ENCODE assay signal across 8 cellular contexts in the genomic region with DNA sequence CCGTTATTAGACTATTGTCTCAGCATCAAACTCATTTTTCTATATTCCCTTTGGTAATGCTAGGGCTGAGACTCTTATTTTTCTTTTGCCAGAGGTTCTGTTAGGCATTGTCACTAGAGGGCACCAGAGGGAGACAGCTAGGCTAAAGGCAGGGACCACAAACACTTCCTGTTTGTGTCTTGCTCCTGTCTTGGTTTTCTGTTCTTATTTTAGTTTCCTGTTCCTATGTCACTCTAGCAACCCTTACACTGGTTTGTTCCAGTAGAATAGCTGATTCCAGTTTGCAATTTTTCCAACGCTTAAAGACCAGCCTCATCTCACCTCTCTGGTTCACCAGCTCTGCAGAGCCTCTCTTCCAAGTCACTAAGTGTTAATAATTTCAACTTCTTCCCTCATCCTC.
DNase-seq lines count a peak whose midpoint lies in the region; ATAC-seq lines count a peak whose summit lies in the region.

No MANE protein-coding gene starts in this region.

- ATAC-seq in GM18520 (IDR thresholded peaks at IDR 0.05; ENCODE audit: unreplicated experiment): peak; percentile 97
- peak; percentile 98 for ATAC-seq in HG02973 (IDR thresholded peaks at IDR 0.05; ENCODE audit: unreplicated experiment)
- ATAC-seq in central memory CD8-positive, alpha-beta T cell (replicated peaks; ENCODE audit: extremely low read depth, poor library complexity, severe bottlenecking): peak; percentile 76
- ATAC-seq in left colon: peak; percentile 75

- H3K27ac Mint-ChIP-seq in central memory CD8-positive, alpha-beta T cell (ENCODE audit: low read depth): no peak overlapping the region

- DNase-seq in Ammon's horn (ENCODE audit: low spot score): peak; percentile 81
- peak; percentile 59 for DNase-seq in NCI-H146 treated with DMSO at 0.1 percent for 48 hours (lab: John Stamatoyannopoulos, UW; ENCODE audit: unreplicated experiment)
- DNase-seq in T-helper 9 cell: peak; percentile 18
- DNase-seq in central memory CD8-positive, alpha-beta T cell (ENCODE audit: low spot score in 2 of 2): peak; percentile 16 to 40
- peak; percentile 27 to 44 for DNase-seq in left colon
- DNase-seq in stimulated activated CD8-positive, alpha-beta memory T cell treated with anti-CD3 and anti-CD28 coated beads, Interleukin-2, amount 100 ng/mL, for 48 hours (ENCODE audit: low read depth in 2 of 2): peak; percentile 7 to 13

- intact Hi-C loops in left colon (cut with DNase I, micrococcal nuclease): loop anchor here in 1 of 2 donors (5.0 kb wide), 1 partner anchor 286 kb away; no protein-coding TSS in a partner anchor

- no peaks in the 10 kb centered on the region for H3K9me3 Mint-ChIP-seq in central memory CD8-positive, alpha-beta T cell

- H3K4me3 Mint-ChIP-seq in central memory CD8-positive, alpha-beta T cell: no peak overlapping the region

- no peaks in the 10 kb centered on the region for H3K36me3 Mint-ChIP-seq in central memory CD8-positive, alpha-beta T cell (ENCODE audit: insufficient read depth)

- peaks cover 52% of the 10 kb centered on the region for H3K27me3 Mint-ChIP-seq in central memory CD8-positive, alpha-beta T cell

- no peaks in the 10 kb centered on the region for H3K4me1 Mint-ChIP-seq in central memory CD8-positive, alpha-beta T cell

Comparison
In these comparisons a context has a peak if more than half of its experiments do, and no peak if none do; other contexts are left out.
1. Peak in every context shown above with its lines: DNase-seq and ATAC-seq.
2. DNase-seq: peak in every context shown above with its lines; median percentile 81 in Ammon's horn; 59 in NCI-H146 treated with DMSO at 0.1 percent for 48 hours; 36 in left colon; 28 in central memory CD8-positive, alpha-beta T cell; 18 in T-helper 9 cell; 10 in stimulated activated CD8-positive, alpha-beta memory T cell treated with anti-CD3 and anti-CD28 coated beads, Interleukin-2, amount 100 ng/mL, for 48 hours.